In genomic region chr2:45964226-45964841, GRCh38 we compare ENCODE assay signal across 1 cellular context.
TF ChIP-seq lines count a peak whose summit lies in the region.

No MANE protein-coding gene starts in this region.

TF ChIP-seq in HCT116, 20 proteins besides CTCF, POLR2A, EP300 and RAD21 (continued from another document):
- peak; percentile 84 for TF ChIP-seq ZBTB33 (IDR thresholded peaks at IDR 0.05; ENCODE audit: extremely low read depth, insufficient replicate concordance, low read length)
- peak; percentile 57 for TF ChIP-seq YY1 (IDR thresholded peaks at IDR 0.05; ENCODE audit: extremely low read depth, insufficient replicate concordance, low read depth, low read length)
- TF ChIP-seq REST (IDR thresholded peaks at IDR 0.05; ENCODE audit: low read depth), result no peak
- peak; percentile 89 for TF ChIP-seq TCF7L2 (IDR thresholded peaks at IDR 0.05; ENCODE audit: borderline replicate concordance, extremely low read depth, insufficient read depth, insufficient read length)
- no peak for TF ChIP-seq EZH2 (IDR thresholded peaks at IDR 0.05)
- TF ChIP-seq ELF1 (IDR thresholded peaks at IDR 0.05; ENCODE audit: borderline replicate concordance, low read depth), result no peak; the same call in 1 of the 2 replicates
- TF ChIP-seq SP1 (IDR thresholded peaks at IDR 0.05; ENCODE audit: low read depth), result peak; percentile 99
- TF ChIP-seq EZH2phosphoT487 (IDR thresholded peaks at IDR 0.05; ENCODE audit: borderline replicate concordance), result no peak
- peak; percentile 88 for TF ChIP-seq SRF (IDR thresholded peaks at IDR 0.05; ENCODE audit: low read depth)
- peak; percentile 94 for TF ChIP-seq SIN3A (IDR thresholded peaks at IDR 0.05; ENCODE audit: low read depth)
- 0 out of 2 replicates have a peak, but pooled peaks have one; percentile 43 for TF ChIP-seq ATF3 (IDR thresholded peaks at IDR 0.05)
